In the genomic region with DNA sequence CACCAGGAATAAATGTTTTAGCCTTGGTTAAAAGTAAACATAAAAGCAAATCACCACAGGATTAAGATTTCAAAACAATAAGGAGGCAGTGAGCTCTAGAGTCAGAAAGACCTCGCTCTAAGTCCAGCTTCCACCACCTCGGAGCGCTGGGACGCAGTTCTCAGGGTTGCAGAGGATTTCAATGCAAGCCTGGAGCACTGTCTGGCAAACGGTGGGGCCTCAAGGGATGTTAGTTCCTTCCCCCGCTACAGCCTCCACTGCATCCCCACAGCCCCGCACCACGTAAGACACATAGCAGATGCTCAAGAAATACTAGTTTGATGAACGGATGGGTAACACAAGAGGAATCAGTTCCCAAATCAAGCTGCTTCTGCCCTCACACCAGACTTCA, we compare ENCODE assay signal across 17 cellular contexts. TPM values are rescaled to one million over a fixed set of nuclear protein-coding genes. Genes with fewer than 3 reads are reported as not detected.
DNase-seq lines count a peak whose midpoint lies in the region; ATAC-seq and TF ChIP-seq lines count a peak whose summit lies in the region.
"Had no signal": no experiment of that assay in that cellular context is flagged by ENCODE, and none has a peak within 500 bp of the region (broad histone marks: within the 10 kb centered on the region; RNA-seq: fewer than 3 reads in every experiment).

No MANE protein-coding gene starts in this region.

- no peaks in the 10 kb centered on the region for H3K4me1 Mint-ChIP-seq in endodermal cell
- H3K4me1 Mint-ChIP-seq: activated T-helper 17 cell treated with anti-CD3 and anti-CD28 coated beads, Interleukin-2, amount 50 U/mL, for 72 hours had no signal

- H3K36me3 ChIP-seq in endodermal cell (ENCODE audit: control insufficient read depth, insufficient read depth, low read length), result no peaks in the 10 kb centered on the region
- H3K36me3 ChIP-seq in stomach, result no peaks in the 10 kb centered on the region
- H3K36me3 ChIP-seq: spleen, thyroid gland had no signal

- no peaks in the 10 kb centered on the region for H3K9me3 Mint-ChIP-seq in endodermal cell
- H3K9me3 Mint-ChIP-seq: activated T-helper 17 cell treated with anti-CD3 and anti-CD28 coated beads, Interleukin-2, amount 50 U/mL, for 72 hours; natural killer cell had no signal

- TF ChIP-seq POLR2A in stomach (IDR thresholded peaks at IDR 0.05), result no peak

- TF ChIP-seq CTCF in endodermal cell (conservative IDR thresholded peaks at IDR 0.05), result no peak
- no peak for TF ChIP-seq CTCF in stomach (IDR thresholded peaks at IDR 0.05)

- H3K27ac Mint-ChIP-seq in endodermal cell, result no peak overlapping the region
- H3K27ac Mint-ChIP-seq: activated T-helper 17 cell treated with anti-CD3 and anti-CD28 coated beads, Interleukin-2, amount 50 U/mL, for 72 hours; natural killer cell had no signal

- DNase-seq in endodermal cell (peak; percentile 50), left lobe of liver (ENCODE audit: low spot score) (no peak), stomach (no peak), putamen (ENCODE audit: low spot score) (no peak), NCI-H2171 treated with DMSO at 0.1 percent for 48 hours (lab: John Stamatoyannopoulos, UW) (no peak), D341Med (ENCODE audit: low spot score) (no peak)
- no peak for DNase-seq in effector CD8-positive, alpha-beta T cell (lab: John Stamatoyannopoulos, UW)
- DNase-seq: activated CD4-positive, alpha-beta T cell treated with anti-CD3 and anti-CD28 coated beads, Interleukin-2, amount 50 U/mL, for 4 hours; DMS 273 treated with DMSO at 0.1 percent for 48 hours; natural killer cell; NCI-H146; NCI-H526; spleen; thyroid gland had no signal

- no peak overlapping the region for H3K4me3 ChIP-seq in endodermal cell (ENCODE audit: low read length)
- peak overlapping the region in 3 of 4 donors; percentile 3 to 17 (median 9) for H3K4me3 ChIP-seq in stomach
- H3K4me3 ChIP-seq: K562, spleen, thyroid gland had no signal

- no peaks in the 10 kb centered on the region for H3K27me3 Mint-ChIP-seq in endodermal cell (ENCODE audit: insufficient read depth)

- H3K36me3 Mint-ChIP-seq in endodermal cell (ENCODE audit: low read depth), result no peaks in the 10 kb centered on the region
- H3K36me3 Mint-ChIP-seq: natural killer cell had no signal

- peaks cover 5% of the 10 kb centered on the region for H3K4me1 ChIP-seq in endodermal cell (ENCODE audit: control insufficient read depth, insufficient read depth, low read length)
- peaks cover 8 to 20% (median 15%) of the 10 kb centered on the region in 4 donors for H3K4me1 ChIP-seq in stomach

- H3K9me3 ChIP-seq in endodermal cell (ENCODE audit: control insufficient read depth, low read length), result no peaks in the 10 kb centered on the region
- no peaks in the 10 kb centered on the region for H3K9me3 ChIP-seq in stomach
- H3K9me3 ChIP-seq: spleen, thyroid gland had no signal

- WGBS in endodermal cell (ENCODE audit: insufficient coverage in 1 of 2, insufficient read length in 1 of 2), 2 experiments, result 89 to 92% methylated on average over 9 of the region's 9 CpGs
- 57 to 79% (median 71%) methylated on average over 9 of the region's 9 CpGs for WGBS in stomach, 5 donors

- H3K27ac ChIP-seq in endodermal cell (ENCODE audit: low read depth, low read length) (no peak overlapping the region), stomach (peak overlapping the region in 4 of 5 donors; percentile 47 to 64 (median 59))

- no peak overlapping the region for H3K4me3 Mint-ChIP-seq in endodermal cell
- H3K4me3 Mint-ChIP-seq: activated T-helper 17 cell treated with anti-CD3 and anti-CD28 coated beads, Interleukin-2, amount 50 U/mL, for 72 hours; natural killer cell had no signal

- peak; percentile 12 for ATAC-seq in GM19025 (IDR thresholded peaks at IDR 0.05; ENCODE audit: low read depth, unreplicated experiment)
- ATAC-seq in left lobe of liver, result peak; percentile 11
- ATAC-seq: K562 had no signal

- no peak overlapping the region for H3K9ac ChIP-seq in endodermal cell (ENCODE audit: extremely low read depth, low read length, poor library complexity, severe bottlenecking)

- TF ChIP-seq EP300 in stomach (IDR thresholded peaks at IDR 0.05), result no peak

- intact Hi-C loops in stomach (cut with DNase I; ENCODE audit: low total_unique reads), result no loop called here

- H3K27me3 ChIP-seq in endodermal cell (ENCODE audit: control insufficient read depth, insufficient read depth, low read length, poor library complexity, severe bottlenecking), result no peaks in the 10 kb centered on the region
- H3K27me3 ChIP-seq in stomach, result no peaks in the 10 kb centered on the region
- H3K27me3 ChIP-seq: spleen, thyroid gland had no signal

RNA-seq across cellular contexts. Expression of gene TMCC3, which starts 39.3 kb away (rescaled TPM):
- total RNA-seq in endodermal cell, result 1 to 10 TPM; 2.5 to 4.2 TPM
- polyA plus RNA-seq in endodermal cell (2013, experiment 1 of 2), result 2.8 TPM
- 3.2 TPM for polyA plus RNA-seq in endodermal cell (2013, experiment 2 of 2)
- total RNA-seq in left lobe of liver, result 2.6 TPM
- 10 to 100 TPM in 2 of 5 donors, 1 to 10 TPM in 2, under 1 TPM in 1; 0.58 to 14.3 (median 9.0) TPM for total RNA-seq in stomach
- polyA plus RNA-seq in stomach, result 1 to 10 TPM; 2.1 to 4.3 (median 2.1) TPM
- total RNA-seq: K562 had no signal
- polyA plus RNA-seq: K562 had no signal
